ENCODE assay signal across 8 cellular contexts in genomic region chr21:15592271-15592860, GRCh38.
A peak's percentile ranks its signal among the peaks of the same experiment; 100 is the strongest.
DNase-seq lines count a peak whose midpoint lies in the region; ATAC-seq and TF ChIP-seq lines count a peak whose summit lies in the region.

No MANE protein-coding gene starts in this region.

- intact Hi-C loops in natural killer cell (cut with micrococcal nuclease), result loop anchor here (1.0 to 10.0 kb wide), 4 partner anchors 528 to 1339 kb away; partner anchors contain the start of gene NRIP1
- intact Hi-C loops in transverse colon (cut with DNase I; ENCODE audit: low total_unique reads), result no loop called here

- no peak overlapping the region for H3K27ac Mint-ChIP-seq in natural killer cell
- no peak overlapping the region for H3K27ac Mint-ChIP-seq in natural killer cell treated with Interleukin-12 subunit alpha and Interleukin-12 subunit beta and Interleukin-15 and Interleukin-18, amount 100 ng/mL, for 72 hours

- H3K9me3 ChIP-seq in transverse colon, result no peaks in the 10 kb centered on the region

- ATAC-seq in natural killer cell (peak in 1 of 3 donors; percentile 57), GM19328 (IDR thresholded peaks at IDR 0.05; ENCODE audit: unreplicated experiment) (no peak), GM21619 (IDR thresholded peaks at IDR 0.05; ENCODE audit: unreplicated experiment) (no peak)
- no peak for ATAC-seq in natural killer cell treated with Interleukin-12 subunit alpha and Interleukin-12 subunit beta and Interleukin-15 and Interleukin-18, amount 100 ng/mL, for 72 hours

- no peak overlapping the region for H3K4me3 ChIP-seq in transverse colon

- no peak for TF ChIP-seq EP300 in transverse colon (IDR thresholded peaks at IDR 0.05; ENCODE audit: low read depth)

- H3K4me1 Mint-ChIP-seq in natural killer cell, result no peaks in the 10 kb centered on the region
- H3K4me1 Mint-ChIP-seq in natural killer cell treated with Interleukin-12 subunit alpha and Interleukin-12 subunit beta and Interleukin-15 and Interleukin-18, amount 100 ng/mL, for 72 hours (ENCODE audit: low read depth in 2 of 2), result no peaks in the 10 kb centered on the region

- WGBS in transverse colon (ENCODE audit: low coverage in 1 of 2), 2 donors, result 14 to 20% methylated on average over 5 of the region's 5 CpGs

- no peaks in the 10 kb centered on the region for H3K36me3 Mint-ChIP-seq in natural killer cell
- H3K36me3 Mint-ChIP-seq in natural killer cell treated with Interleukin-12 subunit alpha and Interleukin-12 subunit beta and Interleukin-15 and Interleukin-18, amount 100 ng/mL, for 72 hours, result no peaks in the 10 kb centered on the region

- H3K4me1 ChIP-seq in transverse colon, result no peaks in the 10 kb centered on the region

- peaks cover 0 to 27% of the 10 kb centered on the region in 2 donors for H3K27me3 Mint-ChIP-seq in natural killer cell (ENCODE audit: low read depth in 2 of 2)
- H3K27me3 Mint-ChIP-seq in natural killer cell treated with Interleukin-12 subunit alpha and Interleukin-12 subunit beta and Interleukin-15 and Interleukin-18, amount 100 ng/mL, for 72 hours, result peaks cover 11 to 21% of the 10 kb centered on the region in 2 donors

- H3K4me3 Mint-ChIP-seq in natural killer cell, result no peak overlapping the region
- H3K4me3 Mint-ChIP-seq in natural killer cell treated with Interleukin-12 subunit alpha and Interleukin-12 subunit beta and Interleukin-15 and Interleukin-18, amount 100 ng/mL, for 72 hours, result no peak overlapping the region

- DNase-seq in natural killer cell (no peak), NCI-H1105 treated with DMSO at 0.1 percent for 48 hours (lab: John Stamatoyannopoulos, UW) (peak; percentile 66), amniotic stem cell (lab: John Stamatoyannopoulos, UW) (peak; percentile 4), iPS-NIHi7 (ENCODE audit: extremely low spot score) (peak; percentile 15), transverse colon (no peak)
- no peak for DNase-seq in natural killer cell treated with Interleukin-12 subunit alpha and Interleukin-12 subunit beta and Interleukin-15 and Interleukin-18, amount 100 ng/mL, for 72 hours (ENCODE audit: low spot score)

- no peaks in the 10 kb centered on the region for H3K9me3 Mint-ChIP-seq in natural killer cell
- no peaks in the 10 kb centered on the region for H3K9me3 Mint-ChIP-seq in natural killer cell treated with Interleukin-12 subunit alpha and Interleukin-12 subunit beta and Interleukin-15 and Interleukin-18, amount 100 ng/mL, for 72 hours

- H3K27ac ChIP-seq in transverse colon, result no peak overlapping the region

- in situ Hi-C loops in transverse colon (cut with MboI; ENCODE audit: low pct_ligation_motif_present in 1 of 4, low pct_unique_long_range_greater_than_20kb in 1 of 4, low sequenced_read_pairs in 3 of 4), result loop anchor here in 3 of 4 donors (10.0 to 25.0 kb wide), 3 partner anchors 1180 to 1330 kb away; no protein-coding TSS in a partner anchor

- TF ChIP-seq CTCF in natural killer cell (IDR thresholded peaks at IDR 0.05), result peak; percentile 78
- TF ChIP-seq CTCF in transverse colon (IDR thresholded peaks at IDR 0.05), result peak; percentile 49 to 64 (median 54)

- no peaks in the 10 kb centered on the region for H3K27me3 ChIP-seq in transverse colon

- no peaks in the 10 kb centered on the region for H3K36me3 ChIP-seq in transverse colon

- TF ChIP-seq POLR2A in transverse colon (IDR thresholded peaks at IDR 0.05), result no peak

Comparison
In these comparisons a context has a peak if more than half of its experiments do, and no peak if none do; other contexts are left out.
1. DNase-seq: peak in NCI-H1105 treated with DMSO at 0.1 percent for 48 hours (single experiment), amniotic stem cell (single experiment) and iPS-NIHi7 (single experiment); none in natural killer cell (single experiment), natural killer cell treated with Interleukin-12 subunit alpha and Interleukin-12 subunit beta and Interleukin-15 and Interleukin-18, amount 100 ng/mL, for 72 hours (single experiment) and transverse colon (single experiment).